Comparison of ENCODE assay signal across 1 cellular context in genomic region chr22:50576806-50577696, GRCh38.
TF ChIP-seq lines count a peak whose summit lies in the region.

No MANE protein-coding gene starts in this region.

TF ChIP-seq in IMR-90, 13 proteins besides CTCF, POLR2A, EP300 and RAD21:
- TF ChIP-seq RFX5 (IDR thresholded peaks at IDR 0.05; ENCODE audit: low read depth, low read length) = no peak
- TF ChIP-seq FOS (IDR thresholded peaks at IDR 0.05; ENCODE audit: low read depth, low read length) = no peak
- no peak for TF ChIP-seq MAZ (IDR thresholded peaks at IDR 0.05; ENCODE audit: borderline replicate concordance, low read depth, low read length)
- TF ChIP-seq CEBPB (IDR thresholded peaks at IDR 0.05; ENCODE audit: low read depth, low read length) = no peak
- no peak for TF ChIP-seq BHLHE40 (IDR thresholded peaks at IDR 0.05; ENCODE audit: low read depth, low read length)
- TF ChIP-seq SMC3 (IDR thresholded peaks at IDR 0.05; ENCODE audit: low read depth, low read length) = no peak
- no peak for TF ChIP-seq MXI1 (IDR thresholded peaks at IDR 0.05; ENCODE audit: borderline replicate concordance, low read depth, low read length)
- TF ChIP-seq CHD1 (IDR thresholded peaks at IDR 0.05; ENCODE audit: low read depth, low read length) = no peak
- TF ChIP-seq NFE2L2 (IDR thresholded peaks at IDR 0.05; ENCODE audit: low read depth, low read length) = no peak
- TF ChIP-seq RCOR1 (IDR thresholded peaks at IDR 0.05; ENCODE audit: insufficient replicate concordance, low read length) = no peak
- no peak for TF ChIP-seq MAFK (IDR thresholded peaks at IDR 0.05; ENCODE audit: low read depth, low read length)
- no peak for TF ChIP-seq ELK1 (IDR thresholded peaks at IDR 0.05; ENCODE audit: borderline replicate concordance, low read depth, low read length)
- TF ChIP-seq USF2 (IDR thresholded peaks at IDR 0.05; ENCODE audit: low read depth, low read length) = no peak
TF ChIP-seq in IMR-90: peak in this region for 0.
